Comparison of ENCODE assay signal across 25 cellular contexts in genomic region chr2:36556847-36557246, GRCh38. TPM values are rescaled to one million over a fixed set of nuclear protein-coding genes. Genes with fewer than 3 reads are reported as not detected.
DNase-seq lines count a peak whose midpoint lies in the region; TF ChIP-seq lines count a peak whose summit lies in the region.
"Had no signal": no experiment of that assay in that cellular context is flagged by ENCODE, and none has a peak within 500 bp of the region (broad histone marks: within the 10 kb centered on the region; RNA-seq: fewer than 3 reads in every experiment).

No MANE protein-coding gene starts in this region.

- peak overlapping the region; percentile 53 for H3K4me2 ChIP-seq in GM23248 (ENCODE audit: unreplicated experiment)
- H3K4me2 ChIP-seq: hepatocyte, PC-9 had no signal

- no TSS peak for BruUV-seq in MCF 10A (replicated peaks; lab: Mats Ljungman, UMichigan)

- in situ Hi-C loops in GM23248 (cut with MboI) = loop anchor here (25.0 kb wide), 1 partner anchor 230 kb away; no protein-coding TSS in a partner anchor

- H3K36me3 ChIP-seq in GM23248 (ENCODE audit: low read depth) = peaks cover 40% of the 10 kb centered on the region

- peak overlapping the region; percentile 4; the same call in 1 of the 2 replicates for H3K9ac ChIP-seq in GM23248

- H3K9me2 ChIP-seq in GM23248 (ENCODE audit: insufficient read depth) = no peaks in the 10 kb centered on the region

- POLR2A ChIA-PET in MCF 10A (lab: Yijun Ruan, JAX) = interaction anchor here (0.6 to 3.9 kb wide), 4 partner anchors 11 to 190 kb away, joined by 3 to 23 read pairs (median 3); no protein-coding TSS in a partner anchor

- no peaks in the 10 kb centered on the region for H3K27me3 Mint-ChIP-seq in MCF 10A (ENCODE audit: insufficient read depth, unreplicated experiment)
- H3K27me3 Mint-ChIP-seq: activated CD4-positive, alpha-beta T cell treated with anti-CD3 and anti-CD28 coated beads, Interleukin-2, amount 10 ng/mL, durations not matched to agents 24 days and 14 days; CD8-positive, alpha-beta memory T cell; memory B cell; naive thymus-derived CD8-positive, alpha-beta T cell; progenitor cell of endocrine pancreas; stimulated activated memory B cell treated with anti-CD40 and anti-IgM and Interleukin-4, amounts not matched to agents 10 μg/mL and 1 μg/mL and 100 μg/mL, for 72 hours; type B pancreatic cell had no signal

- H3K4me1 ChIP-seq in GM23248 (ENCODE audit: insufficient read depth) = peaks cover 70% of the 10 kb centered on the region

- H3K4me1 Mint-ChIP-seq in MCF 10A (ENCODE audit: insufficient read depth, unreplicated experiment) = peaks cover 13% of the 10 kb centered on the region
- H3K4me1 Mint-ChIP-seq: memory B cell had no signal

- H4K20me1 ChIP-seq in GM23248 (ENCODE audit: insufficient read depth) = no peaks in the 10 kb centered on the region

- H2AFZ ChIP-seq in GM23248 = no peak overlapping the region
- H2AFZ ChIP-seq: hepatocyte, PC-9 had no signal

- 0 to 6% methylated on average over 1 of the region's 1 CpG for WGBS in GM23248 (ENCODE audit: low coverage in 1 of 2, low lambda C conversion rate in 2 of 2, missing lambda C conversion rate in 2 of 2), 2 experiments

- no peak for TF ChIP-seq CTCF in fibroblast of the aortic adventitia (IDR thresholded peaks at IDR 0.05; ENCODE audit: insufficient read depth, low read length)
- no peak for TF ChIP-seq CTCF in MCF 10A (IDR thresholded peaks at IDR 0.05; ENCODE audit: unreplicated experiment)

- H3K36me3 Mint-ChIP-seq in MCF 10A (ENCODE audit: insufficient read depth, unreplicated experiment) = peaks cover 73% of the 10 kb centered on the region

- H3F3A ChIP-seq in GM23248 (ENCODE audit: insufficient read depth) = peaks cover 97% of the 10 kb centered on the region

- H3K79me2 ChIP-seq in GM23248 (ENCODE audit: insufficient read depth) = peaks cover 27% of the 10 kb centered on the region
- H3K79me2 ChIP-seq: hepatocyte had no signal

- H3K4me3 Mint-ChIP-seq in MCF 10A (ENCODE audit: unreplicated experiment) = no peak overlapping the region
- H3K4me3 Mint-ChIP-seq: activated CD4-positive, alpha-beta T cell treated with anti-CD3 and anti-CD28 coated beads, Interleukin-2, amount 10 ng/mL, durations not matched to agents 24 days and 14 days; CD8-positive, alpha-beta memory T cell; memory B cell; naive thymus-derived CD8-positive, alpha-beta T cell; stimulated activated memory B cell treated with anti-CD40 and anti-IgM and Interleukin-4, amounts not matched to agents 10 μg/mL and 1 μg/mL and 100 μg/mL, for 72 hours; type B pancreatic cell had no signal

- H3K27ac Mint-ChIP-seq in MCF 10A (ENCODE audit: low read depth, unreplicated experiment) = no peak overlapping the region
- H3K27ac Mint-ChIP-seq: activated CD4-positive, alpha-beta T cell treated with anti-CD3 and anti-CD28 coated beads, Interleukin-2, amount 10 ng/mL, durations not matched to agents 24 days and 14 days; CD8-positive, alpha-beta memory T cell; memory B cell; naive thymus-derived CD8-positive, alpha-beta T cell; progenitor cell of endocrine pancreas; stimulated activated memory B cell treated with anti-CD40 and anti-IgM and Interleukin-4, amounts not matched to agents 10 μg/mL and 1 μg/mL and 100 μg/mL, for 72 hours; type B pancreatic cell had no signal

- DNase-seq in GM23248 (peak; percentile 76), amniotic stem cell (lab: John Stamatoyannopoulos, UW) (peak; percentile 50), fibroblast of the aortic adventitia (ENCODE audit: low read depth) (peak; percentile 53), substantia nigra (lab: John Stamatoyannopoulos, UW) (no peak), NCI-H2227 treated with DMSO at 0.1 percent for 48 hours (lab: John Stamatoyannopoulos, UW) (no peak), MCF 10A (ENCODE audit: unreplicated experiment) (no peak)
- DNase-seq in central memory CD4-positive, alpha-beta T cell = no peak
- DNase-seq: activated CD4-positive, alpha-beta T cell treated with anti-CD3 and anti-CD28 coated beads, Interleukin-2, amount 10 ng/mL, durations not matched to agents 24 days and 14 days; activated CD8-positive, alpha-beta memory T cell treated with anti-CD3 and anti-CD28 coated beads, Interleukin-2, amount 50 U/mL, for 4 hours; activated gamma-delta T cell treated with Interleukin-2 at 50 U/mL for 16 hours; aorta; CD8-positive, alpha-beta memory T cell; cortex of kidney; DMS79 treated with DMSO at 0.1 percent for 48 hours; erythroblast; kidney; naive thymus-derived CD8-positive, alpha-beta T cell; NCI-H2107; NCI-H748 treated with DMSO at 0.1 percent for 48 hours; PC-9 had no signal

- H3K4me3 ChIP-seq in GM23248 = no peak overlapping the region
- H3K4me3 ChIP-seq in fibroblast of the aortic adventitia (ENCODE audit: low read depth, low read length) = no peak overlapping the region
- H3K4me3 ChIP-seq: hepatocyte, PC-9 had no signal

- CTCF ChIA-PET in MCF 10A (lab: Yijun Ruan, JAX) = interaction anchor here (0.5 to 1.8 kb wide), 6 partner anchors 11 to 229 kb away, joined by 3 to 5 read pairs (median 4); no protein-coding TSS in a partner anchor

- no peaks in the 10 kb centered on the region for H3K9me3 Mint-ChIP-seq in MCF 10A (ENCODE audit: unreplicated experiment)
- H3K9me3 Mint-ChIP-seq: activated CD4-positive, alpha-beta T cell treated with anti-CD3 and anti-CD28 coated beads, Interleukin-2, amount 10 ng/mL, durations not matched to agents 24 days and 14 days; CD8-positive, alpha-beta memory T cell; memory B cell; naive thymus-derived CD8-positive, alpha-beta T cell; stimulated activated memory B cell treated with anti-CD40 and anti-IgM and Interleukin-4, amounts not matched to agents 10 μg/mL and 1 μg/mL and 100 μg/mL, for 72 hours; type B pancreatic cell had no signal

- intact Hi-C loops in MCF 10A (cut with micrococcal nuclease) = no loop called here

- H3K27ac ChIP-seq in GM23248 = peak overlapping the region; percentile 57
- H3K27ac ChIP-seq in substantia nigra (ENCODE audit: low read depth, low read length, poor library complexity, severe bottlenecking) = no peak overlapping the region
- H3K27ac ChIP-seq: hepatocyte, PC-9 had no signal

- H3K9me3 ChIP-seq in GM23248 (ENCODE audit: low read depth) = no peaks in the 10 kb centered on the region

- H3K27me3 ChIP-seq in GM23248 (replicated peaks; ENCODE audit: insufficient read depth) = no peaks in the 10 kb centered on the region
- H3K27me3 ChIP-seq: hepatocyte had no signal

RNA-seq across cellular contexts. Expression of gene FEZ2, which starts 41.1 kb away (rescaled TPM):
- 86.2 and 93.2 TPM in 2 replicates for total RNA-seq in GM23248 (2014; rRNA removed; shearing (Covaris generic))
- 48.8 and 50.5 TPM in 2 replicates for polyA plus RNA-seq in GM23248 (2016; fragmentation: Nextera tagmentation; extraction: Ambion mirVana)
- 62.8 and 93.5 TPM in 2 replicates for total RNA-seq in fibroblast of the aortic adventitia (ENCODE audit: low replicate concordance)
- total RNA-seq in MCF 10A (2022) = 31.9 and 43.4 TPM in 2 replicates

Comparison
In these comparisons a context has a peak if more than half of its experiments do, and no peak if none do; other contexts are left out.
1. DNase-seq: peak in GM23248 (single experiment), amniotic stem cell (single experiment) and fibroblast of the aortic adventitia (single experiment); none in substantia nigra (0 of 49), NCI-H2227 treated with DMSO at 0.1 percent for 48 hours (single experiment), MCF 10A (single experiment) and central memory CD4-positive, alpha-beta T cell (single experiment).